28 cellular contexts compared by ENCODE assay signal in the genomic region with DNA sequence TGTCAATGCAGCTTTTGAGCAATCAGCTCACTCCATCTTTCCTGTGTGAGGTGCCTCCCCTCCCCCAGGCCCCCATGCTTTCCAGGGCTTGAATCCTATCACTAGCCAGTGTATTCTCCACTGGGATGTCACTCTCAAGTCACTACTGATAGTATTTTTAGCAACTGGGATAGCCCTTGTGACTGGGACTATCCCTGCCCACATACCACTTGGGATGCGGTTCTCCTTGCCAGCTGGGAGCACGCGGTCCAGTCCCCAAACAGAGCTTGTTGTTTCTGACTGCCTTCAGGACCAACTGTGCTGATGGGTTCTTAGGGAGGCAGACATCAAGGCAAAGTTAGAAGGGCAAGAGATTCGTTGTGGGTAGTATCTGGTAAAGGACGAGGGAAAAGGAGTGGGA.
DNase-seq lines count a peak whose midpoint lies in the region; FAIRE-seq and TF ChIP-seq lines count a peak whose summit lies in the region.
"Had no signal": no experiment of that assay in that cellular context is flagged by ENCODE, and none has a peak within 500 bp of the region (broad histone marks: within the 10 kb centered on the region; RNA-seq: fewer than 3 reads in every experiment).

No MANE protein-coding gene starts in this region.

- peak overlapping the region; percentile 6 for H3K27ac Mint-ChIP-seq in neural crest cell (ENCODE audit: unreplicated experiment)
- H3K27ac Mint-ChIP-seq in activated CD4-positive, alpha-beta T cell treated with anti-CD3 and anti-CD28 coated beads, Interleukin-2, amount 10 ng/mL, durations not matched to agents 7 days and 5 days, result no peak overlapping the region
- H3K27ac Mint-ChIP-seq: CD4-positive, alpha-beta memory T cell had no signal

- no peak overlapping the region for H3K4ac ChIP-seq in H1 (replicated peaks; ENCODE audit: insufficient read length, low read depth, low read length)

- H3K79me2 ChIP-seq in H1 (ENCODE audit: control insufficient read depth in 1 of 2, insufficient read depth in 2 of 2, low read length in 2 of 2), result no peaks in the 10 kb centered on the region

- H4K20me1 ChIP-seq in H1 (replicated peaks in 1 of 2; ENCODE audit: control insufficient read depth in 1 of 2, insufficient read depth in 2 of 2, low read length in 2 of 2), result no peaks in the 10 kb centered on the region
- H4K20me1 ChIP-seq: BLaER1 treated with 17β-estradiol and CSF1 and Interleukin-3, amounts not matched to agents 10 nM and 100 nM had no signal

- intact Hi-C loops in left ventricle myocardium inferior (cut with micrococcal nuclease), result no loop called here
- intact Hi-C loops in tibial artery (cut with DNase I; ENCODE audit: low total_unique reads), result no loop called here

- H4K5ac ChIP-seq in H1 (ENCODE audit: insufficient read length, low read depth, low read length), result no peak overlapping the region

- POLR2A ChIA-PET in H1 (lab: Charles Lee; ENCODE audit: partially characterized antibody), result interaction anchor here (1.0 kb wide), 1 partner anchor 19 kb away, joined by 5 read pairs; no protein-coding TSS in a partner anchor
- POLR2A ChIA-PET in activated CD4-positive, alpha-beta T cell treated with anti-CD3 and anti-CD28 coated beads, Interleukin-2, amount 10 ng/mL, durations not matched to agents 7 days and 5 days (lab: Charles Lee), result no interaction called here

- no peak overlapping the region for H3K23ac ChIP-seq in H1 (ENCODE audit: insufficient read length)

- no peak overlapping the region for H3K14ac ChIP-seq in H1 (ENCODE audit: insufficient read length)

- no peak overlapping the region for H3K18ac ChIP-seq in H1 (ENCODE audit: extremely low read depth, low read length)

- H3K9me3 ChIP-seq in H1 (ENCODE audit: insufficient read depth in 2 of 2, low read depth in 1 of 2, low read length in 1 of 2) (no peaks in the 10 kb centered on the region), left ventricle myocardium inferior (replicated peaks) (no peaks in the 10 kb centered on the region), SJCRH30 (replicated peaks) (no peaks in the 10 kb centered on the region), tibial artery (no peaks in the 10 kb centered on the region)
- H3K9me3 ChIP-seq: A549; BLaER1 treated with 17β-estradiol and CSF1 and Interleukin-3, amounts not matched to agents 10 nM and 100 nM; SK-N-SH had no signal

- H3K4me1 Mint-ChIP-seq in neural crest cell, result no peaks in the 10 kb centered on the region
- H3K4me1 Mint-ChIP-seq in activated CD4-positive, alpha-beta T cell treated with anti-CD3 and anti-CD28 coated beads, Interleukin-2, amount 10 ng/mL, durations not matched to agents 7 days and 5 days, result no peaks in the 10 kb centered on the region
- H3K4me1 Mint-ChIP-seq: CD4-positive, alpha-beta memory T cell had no signal

- TF ChIP-seq POLR2A in H1 (IDR thresholded peaks at IDR 0.05; ENCODE audit: control extremely low read depth in 1 of 2, low read depth in 2 of 2, low read length in 2 of 2), result no peak

- no peak overlapping the region for H3K4me3 ChIP-seq in H1 (ENCODE audit: extremely low read depth in 1 of 4, insufficient read depth in 2 of 4, low read depth in 3 of 4, low read length in 4 of 4)
- no peak overlapping the region for H3K4me3 ChIP-seq in left ventricle myocardium inferior
- H3K4me3 ChIP-seq in SJCRH30, result no peak overlapping the region
- no peak overlapping the region for H3K4me3 ChIP-seq in tibial artery
- H3K4me3 ChIP-seq: A549; BLaER1 treated with 17β-estradiol and CSF1 and Interleukin-3, amounts not matched to agents 10 nM and 100 nM had no signal

- no peak overlapping the region for H2BK5ac ChIP-seq in H1 (ENCODE audit: low read depth, low read length)

- no peaks in the 10 kb centered on the region for H3K27me3 ChIP-seq in H1 (replicated peaks in 1 of 4; ENCODE audit: control insufficient read depth in 3 of 4, extremely low read depth in 1 of 4, insufficient read depth in 3 of 4, low read length in 3 of 4)
- H3K27me3 ChIP-seq in left ventricle myocardium inferior (ENCODE audit: low read depth), result no peaks in the 10 kb centered on the region
- no peaks in the 10 kb centered on the region for H3K27me3 ChIP-seq in SJCRH30
- H3K27me3 ChIP-seq in tibial artery, result no peaks in the 10 kb centered on the region
- H3K27me3 ChIP-seq: BLaER1 treated with 17β-estradiol and CSF1 and Interleukin-3, amounts not matched to agents 10 nM and 100 nM had no signal

- H3K4me1 ChIP-seq in H1 (replicated peaks in 1 of 4; ENCODE audit: control insufficient read depth in 3 of 4, insufficient read depth in 4 of 4, low read length in 3 of 4) (no peaks in the 10 kb centered on the region), left ventricle myocardium inferior (peaks cover 16% of the 10 kb centered on the region), SJCRH30 (no peaks in the 10 kb centered on the region), tibial artery (no peaks in the 10 kb centered on the region)
- H3K4me1 ChIP-seq: A549; BLaER1 treated with 17β-estradiol and CSF1 and Interleukin-3, amounts not matched to agents 10 nM and 100 nM had no signal

- no peak overlapping the region for H3K4me3 Mint-ChIP-seq in neural crest cell
- no peak overlapping the region for H3K4me3 Mint-ChIP-seq in activated CD4-positive, alpha-beta T cell treated with anti-CD3 and anti-CD28 coated beads, Interleukin-2, amount 10 ng/mL, durations not matched to agents 7 days and 5 days
- H3K4me3 Mint-ChIP-seq: CD4-positive, alpha-beta memory T cell had no signal

- no peak overlapping the region for H3K27ac ChIP-seq in H1 (ENCODE audit: low read depth, low read length)
- peak overlapping the region; percentile 84 for H3K27ac ChIP-seq in left ventricle myocardium inferior (replicated peaks)
- no peak overlapping the region for H3K27ac ChIP-seq in SJCRH30
- H3K27ac ChIP-seq in substantia nigra (ENCODE audit: low read depth, low read length, poor library complexity, severe bottlenecking), result no peak overlapping the region
- no peak overlapping the region for H3K27ac ChIP-seq in tibial artery
- H3K27ac ChIP-seq: A549; BLaER1 treated with 17β-estradiol and CSF1 and Interleukin-3, amounts not matched to agents 10 nM and 100 nM; KMS-11 had no signal

- DNase-seq in H1 (ENCODE audit: low read depth in 1 of 2, low spot score in 2 of 2) (no peak), left ventricle myocardium inferior (peak; percentile 63), neural crest cell (ENCODE audit: low read depth, low spot score) (no peak), SJCRH30 (no peak), substantia nigra (lab: John Stamatoyannopoulos, UW) (no peak), tibial artery (no peak)
- no peak for DNase-seq in activated CD4-positive, alpha-beta T cell treated with anti-CD3 and anti-CD28 coated beads, Interleukin-2, amount 10 ng/mL, durations not matched to agents 7 days and 5 days
- DNase-seq: AML-193; CD4-positive, alpha-beta memory T cell; COR-L47; GOT3; HCEC 1CT; IMR-90; NCI-H1048; NCI-H1417 treated with DMSO at 0.1 percent for 48 hours; NCI-H1694 treated with DMSO at 0.1 percent for 48 hours; NCI-H2081 treated with DMSO at 0.1 percent for 48 hours; NCI-H2171; NCI-H226; NCI-H510A; NCI-H69; RPMI8226; SHP77 treated with DMSO at 0.1 percent for 48 hours; SK-N-SH had no signal

- H4K8ac ChIP-seq in H1 (ENCODE audit: extremely low read depth, insufficient read depth, low read length), result no peak overlapping the region

- H3K36me3 Mint-ChIP-seq in neural crest cell (ENCODE audit: low read depth), result no peaks in the 10 kb centered on the region
- H3K36me3 Mint-ChIP-seq in activated CD4-positive, alpha-beta T cell treated with anti-CD3 and anti-CD28 coated beads, Interleukin-2, amount 10 ng/mL, durations not matched to agents 7 days and 5 days (ENCODE audit: low read depth), result no peaks in the 10 kb centered on the region
- H3K36me3 Mint-ChIP-seq: CD4-positive, alpha-beta memory T cell had no signal

- no peak for TF ChIP-seq EP300 in H1 (IDR thresholded peaks at IDR 0.05; ENCODE audit: borderline replicate concordance in 1 of 2, low read depth in 2 of 2, low read length in 2 of 2)

- no peak overlapping the region for H2BK120ac ChIP-seq in H1 (replicated peaks; ENCODE audit: low read depth, low read length)

- no peak overlapping the region for H4K91ac ChIP-seq in H1 (replicated peaks; ENCODE audit: insufficient read length, low read length)

- FAIRE-seq in H1 (lab: Jason Lieb, UNC), result no peak
- FAIRE-seq: A549, G401.6 had no signal

- CTCF ChIA-PET in H1 (lab: Charles Lee; ENCODE audit: partially characterized antibody), result no interaction called here
- CTCF ChIA-PET in activated CD4-positive, alpha-beta T cell treated with anti-CD3 and anti-CD28 coated beads, Interleukin-2, amount 10 ng/mL, durations not matched to agents 7 days and 5 days (lab: Charles Lee), result interaction anchor here (1.6 kb wide), 2 partner anchors 13 to 50 kb away, joined by 3 read pairs; no protein-coding TSS in a partner anchor

- no peak overlapping the region for H3K56ac ChIP-seq in H1 (replicated peaks; ENCODE audit: insufficient read length, low read depth, low read length)

- H3K23me2 ChIP-seq in H1 (ENCODE audit: low read depth, low read length), result no peaks in the 10 kb centered on the region

- no peak for TF ChIP-seq RAD21 in H1 (IDR thresholded peaks at IDR 0.05 in 1 of 2, conservative IDR thresholded peaks at IDR 0.05 in 1 of 2; ENCODE audit: low read depth in 2 of 2, low read length in 2 of 2)

- peak overlapping the region; percentile 96 for H2AFZ ChIP-seq in H1 (ENCODE audit: low read length)

- H2BK20ac ChIP-seq in H1 (ENCODE audit: low read length), result no peak overlapping the region

- H2BK15ac ChIP-seq in H1 (ENCODE audit: low read length), result no peak overlapping the region

- H2AK5ac ChIP-seq in H1 (ENCODE audit: low read depth, low read length), result no peak overlapping the region

- H3K9ac ChIP-seq in H1 (replicated peaks in 1 of 4; ENCODE audit: extremely low read depth in 1 of 4, low read depth in 3 of 4, low read length in 3 of 4), result no peak overlapping the region
- H3K9ac ChIP-seq: BLaER1 treated with 17β-estradiol and CSF1 and Interleukin-3, amounts not matched to agents 10 nM and 100 nM; KMS-11; SK-N-SH had no signal

- no peaks in the 10 kb centered on the region for H3K27me3 Mint-ChIP-seq in neural crest cell (ENCODE audit: low read depth)
- no peaks in the 10 kb centered on the region for H3K27me3 Mint-ChIP-seq in activated CD4-positive, alpha-beta T cell treated with anti-CD3 and anti-CD28 coated beads, Interleukin-2, amount 10 ng/mL, durations not matched to agents 7 days and 5 days

- no peak for TF ChIP-seq CTCF in H1 (IDR thresholded peaks at IDR 0.05; ENCODE audit: control extremely low read depth in 1 of 3, insufficient read depth in 1 of 3, low read depth in 1 of 3, low read length in 3 of 3)
- TF ChIP-seq CTCF in left ventricle myocardium inferior (IDR thresholded peaks at IDR 0.05; ENCODE audit: borderline replicate concordance), result no peak
- TF ChIP-seq CTCF in neural crest cell (conservative IDR thresholded peaks at IDR 0.05), result no peak
- no peak for TF ChIP-seq CTCF in tibial artery (IDR thresholded peaks at IDR 0.05)

- H3K4me2 ChIP-seq in H1 (ENCODE audit: insufficient read depth in 1 of 2, low read depth in 2 of 2, low read length in 2 of 2), result no peak overlapping the region
- H3K4me2 ChIP-seq: A549; BLaER1 treated with 17β-estradiol and CSF1 and Interleukin-3, amounts not matched to agents 10 nM and 100 nM; KMS-11; SK-N-SH had no signal

- no peaks in the 10 kb centered on the region for H3K9me3 Mint-ChIP-seq in neural crest cell
- no peaks in the 10 kb centered on the region for H3K9me3 Mint-ChIP-seq in activated CD4-positive, alpha-beta T cell treated with anti-CD3 and anti-CD28 coated beads, Interleukin-2, amount 10 ng/mL, durations not matched to agents 7 days and 5 days
- H3K9me3 Mint-ChIP-seq: CD4-positive, alpha-beta memory T cell had no signal

- no peaks in the 10 kb centered on the region for H3K36me3 ChIP-seq in H1 (ENCODE audit: control insufficient read depth in 2 of 4, insufficient read depth in 4 of 4, low read length in 3 of 4)
- no peaks in the 10 kb centered on the region for H3K36me3 ChIP-seq in left ventricle myocardium inferior
- H3K36me3 ChIP-seq in SJCRH30, result no peaks in the 10 kb centered on the region
- no peaks in the 10 kb centered on the region for H3K36me3 ChIP-seq in tibial artery
- H3K36me3 ChIP-seq: BLaER1 treated with 17β-estradiol and CSF1 and Interleukin-3, amounts not matched to agents 10 nM and 100 nM had no signal

- WGBS in H1 (ENCODE audit: extremely low coverage in 1 of 2, insufficient coverage in 1 of 2, insufficient read length in 1 of 2, insufficient replicate concordance in 2 of 2, low coverage in 1 of 2, low lambda C conversion rate in 2 of 2, missing lambda C conversion rate in 1 of 2), 2 experiments, result 89% methylated on average over 5 of the region's 5 CpGs; no CpG with 5 or more reads in 1 of the 2 experiments

- no peaks in the 10 kb centered on the region for H3K79me1 ChIP-seq in H1 (ENCODE audit: low read depth, low read length)

- H2BK12ac ChIP-seq in H1 (ENCODE audit: low read depth, low read length), result no peak overlapping the region
